ENCODE assay signal across 16 cellular contexts in the genomic region with DNA sequence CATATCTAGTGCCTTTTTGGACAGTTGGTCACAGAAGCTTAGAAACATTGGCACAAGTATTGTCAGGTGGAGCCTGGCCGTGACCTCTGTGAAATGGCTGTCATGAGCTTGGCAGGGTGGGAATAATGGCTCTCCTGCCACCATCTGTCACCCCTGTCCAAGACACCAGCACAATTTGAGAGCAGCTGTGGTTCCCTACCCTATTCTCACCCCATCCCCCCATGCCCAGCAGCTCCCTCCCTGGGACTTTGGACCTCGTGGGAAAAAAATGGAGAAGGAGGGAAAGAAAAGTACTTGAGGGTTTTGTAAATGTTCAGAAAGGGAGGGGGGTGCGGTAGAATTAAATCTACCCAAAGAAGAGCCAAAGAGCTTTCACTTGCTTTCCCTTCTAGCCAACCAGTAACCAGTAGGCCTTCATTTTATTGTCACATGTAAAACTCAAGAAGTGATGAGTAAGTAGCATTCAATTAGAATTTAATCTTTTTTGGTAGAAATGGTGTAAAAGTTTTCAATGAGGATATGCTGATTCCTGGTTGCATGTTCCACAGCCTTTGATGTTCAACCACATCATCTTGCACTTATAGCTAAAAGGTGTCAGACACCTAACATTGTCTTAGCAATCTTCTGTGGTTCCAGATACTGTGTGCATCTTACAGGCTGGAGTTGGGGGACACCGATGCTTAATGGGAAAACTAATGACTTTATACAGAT.
DNase-seq lines count a peak whose midpoint lies in the region; ATAC-seq lines count a peak whose summit lies in the region.
"Had no signal": no experiment of that assay in that cellular context is flagged by ENCODE, and none has a peak within 500 bp of the region (broad histone marks: within the 10 kb centered on the region; RNA-seq: fewer than 3 reads in every experiment).

No MANE protein-coding gene starts in this region.

- peak; percentile 29 for DNase-seq in NCI-H69 (lab: John Stamatoyannopoulos, UW)
- DNase-seq in immature natural killer cell = peak; percentile 31 to 47 (median 40)
- DNase-seq in cerebellar cortex (ENCODE audit: low spot score) = no peak
- DNase-seq in NK-92 treated with Interleukin-12 subunit alpha and Interleukin-12 subunit beta, amount 100 ng/mL, for 24 hours (lab: John Stamatoyannopoulos, UW) = no peak
- DNase-seq in NCI-H1092 treated with DMSO at 0.1 percent for 48 hours (lab: John Stamatoyannopoulos, UW) = no peak
- DNase-seq: activated T-cell treated with anti-CD3 and anti-CD28 coated beads for 4 hours, amniotic stem cell, NCI-H1105 treated with DMSO at 0.1 percent for 48 hours, NCI-H226, posterior cingulate gyrus, small intestine had no signal

- peaks cover 1 to 3% (median 3%) of the 10 kb centered on the region in 3 donors for H3K27me3 Mint-ChIP-seq in immature natural killer cell (ENCODE audit: low read depth in 3 of 3)
- H3K27me3 Mint-ChIP-seq: stimulated activated naive CD8-positive, alpha-beta T cell treated with anti-CD3 and anti-CD28 coated beads, Interleukin-15, Interleukin-2, amounts not matched to agents 100 ng/mL and 50 ng/mL, for 24 hours had no signal

- H3K27ac ChIP-seq in BLaER1 = no peak overlapping the region
- H3K27ac ChIP-seq: vagina had no signal

- peak overlapping the region; percentile 75 to 92 (median 88) for H3K27ac Mint-ChIP-seq in immature natural killer cell

- no peak overlapping the region for H3K9ac ChIP-seq in BLaER1

- H3K4me1 ChIP-seq in BLaER1 = peaks cover 38% of the 10 kb centered on the region
- H3K4me1 ChIP-seq: vagina had no signal

- no peaks in the 10 kb centered on the region for H4K20me1 ChIP-seq in BLaER1

- no peaks in the 10 kb centered on the region for H3K27me3 ChIP-seq in BLaER1
- H3K27me3 ChIP-seq: vagina had no signal

- H3K36me3 Mint-ChIP-seq in immature natural killer cell = peaks cover 0 to 14% (median 4%) of the 10 kb centered on the region in 3 donors

- H3K4me3 Mint-ChIP-seq in immature natural killer cell = peak overlapping the region; percentile 57 to 78 (median 65)
- H3K4me3 Mint-ChIP-seq: stimulated activated naive CD8-positive, alpha-beta T cell treated with anti-CD3 and anti-CD28 coated beads, Interleukin-15, Interleukin-2, amounts not matched to agents 100 ng/mL and 50 ng/mL, for 24 hours had no signal

- no peaks in the 10 kb centered on the region for H3K9me3 ChIP-seq in BLaER1
- H3K9me3 ChIP-seq: vagina had no signal

- H3K36me3 ChIP-seq in BLaER1 = no peaks in the 10 kb centered on the region
- H3K36me3 ChIP-seq: vagina had no signal

- no peaks in the 10 kb centered on the region for H3K9me3 Mint-ChIP-seq in immature natural killer cell
- H3K9me3 Mint-ChIP-seq: stimulated activated naive CD8-positive, alpha-beta T cell treated with anti-CD3 and anti-CD28 coated beads, Interleukin-15, Interleukin-2, amounts not matched to agents 100 ng/mL and 50 ng/mL, for 24 hours had no signal

- H3K4me2 ChIP-seq in BLaER1 = peak overlapping the region; percentile 57

- no peak overlapping the region for H3K4me3 ChIP-seq in BLaER1
- H3K4me3 ChIP-seq: vagina had no signal

- peaks cover 30 to 53% of the 10 kb centered on the region in 2 donors for H3K4me1 Mint-ChIP-seq in immature natural killer cell

- peak; percentile 5 for ATAC-seq in GM18867 (IDR thresholded peaks at IDR 0.05; ENCODE audit: unreplicated experiment)
- no peak for ATAC-seq in GM19351 (IDR thresholded peaks at IDR 0.05; ENCODE audit: unreplicated experiment)

Comparison
In these comparisons a context has a peak if more than half of its experiments do, and no peak if none do; other contexts are left out.
1. DNase-seq: peak in NCI-H69 (single experiment) and immature natural killer cell (3 of 3); none in cerebellar cortex (single experiment), NK-92 treated with Interleukin-12 subunit alpha and Interleukin-12 subunit beta, amount 100 ng/mL, for 24 hours (single experiment) and NCI-H1092 treated with DMSO at 0.1 percent for 48 hours (single experiment).